In the genomic region with DNA sequence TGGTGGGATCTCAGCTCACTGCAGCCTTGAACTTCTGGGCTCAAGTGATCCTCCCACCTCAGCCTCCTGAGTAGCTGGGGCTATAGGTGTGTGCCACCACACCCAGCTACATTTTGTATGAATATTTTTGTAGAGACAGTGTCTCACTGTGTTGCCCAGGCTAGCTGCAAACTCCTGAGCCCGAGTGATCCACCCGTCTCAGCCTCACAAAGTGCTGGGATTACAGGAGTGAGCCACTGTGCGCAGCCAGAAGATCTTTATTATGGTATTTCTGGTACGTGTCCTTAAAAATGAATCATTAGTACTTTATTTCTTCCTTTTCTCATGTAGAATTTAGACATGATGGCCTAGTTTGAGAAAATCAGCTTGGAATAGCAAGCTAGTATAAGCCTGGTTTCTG, we compare ENCODE assay signal across 18 cellular contexts.
DNase-seq lines count a peak whose midpoint lies in the region; ATAC-seq, FAIRE-seq and TF ChIP-seq lines count a peak whose summit lies in the region.
"Had no signal": no experiment of that assay in that cellular context is flagged by ENCODE, and none has a peak within 500 bp of the region (broad histone marks: within the 10 kb centered on the region; RNA-seq: fewer than 3 reads in every experiment).

No MANE protein-coding gene starts in this region.

- H3K4me1 Mint-ChIP-seq in Calu3 (ENCODE audit: low read depth, unreplicated experiment) (no peaks in the 10 kb centered on the region), astrocyte (ENCODE audit: low read depth, unreplicated experiment) (no peaks in the 10 kb centered on the region)
- no peaks in the 10 kb centered on the region for H3K4me1 Mint-ChIP-seq in CD4-positive, alpha-beta memory T cell
- H3K4me1 Mint-ChIP-seq: CD4-positive, CD25-positive, alpha-beta regulatory T cell had no signal

- no TSS peak for BruUV-seq in Calu3 (replicated peaks; lab: Mats Ljungman, UMichigan)

- H3K4me1 ChIP-seq in astrocyte (ENCODE audit: insufficient read depth, low read length) (no peaks in the 10 kb centered on the region), right lobe of liver (no peaks in the 10 kb centered on the region), lower lobe of right lung (no peaks in the 10 kb centered on the region)
- no peaks in the 10 kb centered on the region for H3K4me1 ChIP-seq in CD4-positive, alpha-beta memory T cell (ENCODE audit: insufficient read depth, low read length)
- H3K4me1 ChIP-seq: Peyer's patch had no signal

- CTCF ChIA-PET in Calu3 (lab: Charles Lee): interaction anchor here (0.7 kb wide), 2 partner anchors 45 to 932 kb away, joined by 3 read pairs; no protein-coding TSS in a partner anchor
- CTCF ChIA-PET in CD4-positive, alpha-beta memory T cell (lab: Charles Lee; ENCODE audit: partially characterized antibody): no interaction called here

- H3K27me3 ChIP-seq in astrocyte (ENCODE audit: insufficient read depth, low read length) (no peaks in the 10 kb centered on the region), right lobe of liver (no peaks in the 10 kb centered on the region), lower lobe of right lung (ENCODE audit: low read depth) (no peaks in the 10 kb centered on the region)
- H3K27me3 ChIP-seq in CD4-positive, alpha-beta memory T cell (ENCODE audit: insufficient read depth, low read length): no peaks in the 10 kb centered on the region
- H3K27me3 ChIP-seq: Peyer's patch had no signal

- no peaks in the 10 kb centered on the region for H3K79me2 ChIP-seq in astrocyte (ENCODE audit: insufficient read depth, low read length)

- H3K36me3 ChIP-seq in astrocyte (ENCODE audit: insufficient read depth, low read length) (no peaks in the 10 kb centered on the region), right lobe of liver (no peaks in the 10 kb centered on the region), lower lobe of right lung (no peaks in the 10 kb centered on the region)
- no peaks in the 10 kb centered on the region for H3K36me3 ChIP-seq in CD4-positive, alpha-beta memory T cell (ENCODE audit: insufficient read depth, low read length)
- H3K36me3 ChIP-seq: Peyer's patch had no signal

- H3K4me3 ChIP-seq in astrocyte (ENCODE audit: insufficient read depth, low read depth, low read length) (no peak overlapping the region), right lobe of liver (peak overlapping the region in 2 of 3 donors; percentile 6 to 17), lower lobe of right lung (no peak overlapping the region)
- H3K4me3 ChIP-seq in CD4-positive, alpha-beta memory T cell (ENCODE audit: low read length in 2 of 2): no peak overlapping the region
- H3K4me3 ChIP-seq: Peyer's patch had no signal

- TF ChIP-seq POLR2A in right lobe of liver (IDR thresholded peaks at IDR 0.05): no peak

- ATAC-seq in right lobe of liver: peak in 1 of 4 donors; percentile 21
- no peak for ATAC-seq in lower lobe of right lung

- no peak overlapping the region for H3K9ac ChIP-seq in astrocyte (ENCODE audit: low read length)

- DNase-seq in Calu3 (no peak), HT1080 (ENCODE audit: low read depth) (peak; percentile 27), astrocyte (ENCODE audit: low read depth) (no peak), right lobe of liver (no peak), islet precursor cell (no peak), lower lobe of right lung (no peak)
- DNase-seq in CD4-positive, alpha-beta memory T cell: no peak
- DNase-seq: AML-193; CD4-positive, CD25-positive, alpha-beta regulatory T cell; H7; KBM-7; NCI-H1092; NCI-H1694; NCI-H2107; NCI-H345; NCI-H69; Peyer's patch; Right ventricle myocardium superior had no signal

- WGBS in right lobe of liver (ENCODE audit: insufficient coverage, low coverage, low lambda C conversion rate, missing lambda C conversion rate): 84% methylated on average over 4 of the region's 4 CpGs

- H3K9me3 Mint-ChIP-seq in Calu3 (ENCODE audit: low read depth, unreplicated experiment) (no peaks in the 10 kb centered on the region), astrocyte (ENCODE audit: unreplicated experiment) (no peaks in the 10 kb centered on the region)
- H3K9me3 Mint-ChIP-seq in CD4-positive, alpha-beta memory T cell: peaks cover 2 to 11% (median 6%) of the 10 kb centered on the region in 8 donors

- POLR2A ChIA-PET in CD4-positive, alpha-beta memory T cell (lab: Charles Lee; ENCODE audit: partially characterized antibody): no interaction called here

- H2AFZ ChIP-seq in astrocyte (ENCODE audit: low read depth, low read length): peak overlapping the region; percentile 13

- no peak overlapping the region for H3K27ac Mint-ChIP-seq in Calu3 (ENCODE audit: unreplicated experiment)
- no peak overlapping the region for H3K27ac Mint-ChIP-seq in astrocyte (ENCODE audit: unreplicated experiment)
- no peak overlapping the region for H3K27ac Mint-ChIP-seq in CD4-positive, alpha-beta memory T cell
- H3K27ac Mint-ChIP-seq: CD4-positive, CD25-positive, alpha-beta regulatory T cell had no signal

- H4K20me1 ChIP-seq in astrocyte (ENCODE audit: insufficient read depth, low read length): no peaks in the 10 kb centered on the region

- no peaks in the 10 kb centered on the region for H3K27me3 Mint-ChIP-seq in Calu3 (ENCODE audit: unreplicated experiment)
- H3K27me3 Mint-ChIP-seq in astrocyte (ENCODE audit: low read depth, unreplicated experiment): no peaks in the 10 kb centered on the region
- no peaks in the 10 kb centered on the region for H3K27me3 Mint-ChIP-seq in CD4-positive, alpha-beta memory T cell
- H3K27me3 Mint-ChIP-seq: CD4-positive, CD25-positive, alpha-beta regulatory T cell had no signal

- H3K36me3 Mint-ChIP-seq in Calu3 (ENCODE audit: insufficient read depth, unreplicated experiment): no peaks in the 10 kb centered on the region
- no peaks in the 10 kb centered on the region for H3K36me3 Mint-ChIP-seq in astrocyte (ENCODE audit: low read depth, unreplicated experiment)
- no peaks in the 10 kb centered on the region for H3K36me3 Mint-ChIP-seq in CD4-positive, alpha-beta memory T cell
- H3K36me3 Mint-ChIP-seq: CD4-positive, CD25-positive, alpha-beta regulatory T cell had no signal

- FAIRE-seq in astrocyte (lab: Jason Lieb, UNC): no peak

- H3K4me2 ChIP-seq in astrocyte (ENCODE audit: low read length): no peak overlapping the region

- intact Hi-C loops in Calu3 (cut with micrococcal nuclease; ENCODE audit: unreplicated experiment) (no loop called here), right lobe of liver (cut with DNase I) (no loop called here), lower lobe of right lung (cut with DNase I) (no loop called here)
- intact Hi-C loops in CD4-positive, alpha-beta memory T cell (cut with micrococcal nuclease): no loop called here

- peak overlapping the region; percentile 25 for H3K4me3 Mint-ChIP-seq in Calu3 (ENCODE audit: low read depth, unreplicated experiment)
- no peak overlapping the region for H3K4me3 Mint-ChIP-seq in astrocyte (ENCODE audit: unreplicated experiment)
- H3K4me3 Mint-ChIP-seq in CD4-positive, alpha-beta memory T cell: no peak overlapping the region
- H3K4me3 Mint-ChIP-seq: CD4-positive, CD25-positive, alpha-beta regulatory T cell had no signal

- H3K9me3 ChIP-seq in astrocyte (ENCODE audit: insufficient read depth, low read depth, low read length): no peaks in the 10 kb centered on the region
- H3K9me3 ChIP-seq in right lobe of liver: no peaks in the 10 kb centered on the region
- no peaks in the 10 kb centered on the region for H3K9me3 ChIP-seq in lower lobe of right lung
- H3K9me3 ChIP-seq in CD4-positive, alpha-beta memory T cell (ENCODE audit: control insufficient read depth in 1 of 2, low read length in 2 of 2): no peaks in the 10 kb centered on the region
- H3K9me3 ChIP-seq: Peyer's patch had no signal

- TF ChIP-seq CTCF in Calu3 (IDR thresholded peaks at IDR 0.05; ENCODE audit: unreplicated experiment): no peak
- no peak for TF ChIP-seq CTCF in astrocyte (IDR thresholded peaks at IDR 0.05; ENCODE audit: insufficient read depth, low read depth, low read length)
- TF ChIP-seq CTCF in right lobe of liver (IDR thresholded peaks at IDR 0.05): no peak
- TF ChIP-seq CTCF in lower lobe of right lung (IDR thresholded peaks at IDR 0.05): no peak

- H3K27ac ChIP-seq in astrocyte (ENCODE audit: low read depth, low read length) (no peak overlapping the region), right lobe of liver (no peak overlapping the region), lower lobe of right lung (no peak overlapping the region)
- H3K27ac ChIP-seq in CD4-positive, alpha-beta memory T cell (ENCODE audit: low read depth, low read length): no peak overlapping the region
- H3K27ac ChIP-seq: Peyer's patch had no signal

Comparison
In these comparisons a context has a peak if more than half of its experiments do, and no peak if none do; other contexts are left out.
1. H3K4me3 ChIP-seq: peak in right lobe of liver (2 of 3); none in astrocyte (single experiment), lower lobe of right lung (single experiment) and CD4-positive, alpha-beta memory T cell (0 of 2).